9 cellular contexts compared by ENCODE assay signal in genomic region chr14:76514599-76514998, GRCh38.
DNase-seq lines count a peak whose midpoint lies in the region; TF ChIP-seq lines count a peak whose summit lies in the region.
"Had no signal": no experiment of that assay in that cellular context is flagged by ENCODE, and none has a peak within 500 bp of the region (broad histone marks: within the 10 kb centered on the region; RNA-seq: fewer than 3 reads in every experiment).

No MANE protein-coding gene starts in this region.

- H3K9me2 ChIP-seq in DOHH2 (replicated peaks; ENCODE audit: control insufficient read depth, low read length), result no peaks in the 10 kb centered on the region

- H3K27ac Mint-ChIP-seq in HFFc6, result no peak overlapping the region
- H3K27ac Mint-ChIP-seq: activated naive CD4-positive, alpha-beta T cell treated with anti-CD3 and anti-CD28 coated beads, Interleukin-2, amount 50 U/mL, for 24 hours had no signal

- no peaks in the 10 kb centered on the region for H3F3A ChIP-seq in DOHH2 (ENCODE audit: control insufficient read depth, insufficient read depth)

- 49% methylated on average over 4 of the region's 4 CpGs for WGBS in esophagus muscularis mucosa

- H3K27me3 ChIP-seq in DOHH2 (ENCODE audit: control insufficient read depth, low read length), result peaks cover 6% of the 10 kb centered on the region; the same call in 1 of the 2 replicates
- peaks cover 0 to 9% (median 0%) of the 10 kb centered on the region in 4 donors for H3K27me3 ChIP-seq in esophagus muscularis mucosa

- no peaks in the 10 kb centered on the region for H4K20me1 ChIP-seq in DOHH2 (ENCODE audit: control insufficient read depth, insufficient read depth, low read depth, low read length)

- no peaks in the 10 kb centered on the region for H3K79me2 ChIP-seq in DOHH2 (ENCODE audit: control insufficient read depth, low read length)

- DNase-seq in HFFc6, result peak; percentile 3
- DNase-seq in RPMI7951 (ENCODE audit: low read depth), result peak; percentile 29
- peak; percentile 5 for DNase-seq in iris pigment epithelial cell (ENCODE audit: low read depth)
- DNase-seq in T1000 (lab: John Stamatoyannopoulos, UW), result no peak
- DNase-seq in DMS79 (lab: John Stamatoyannopoulos, UW), result no peak
- no peak for DNase-seq in esophagus muscularis mucosa (ENCODE audit: extremely low spot score)
- DNase-seq: NCI-H2171 had no signal

- no peaks in the 10 kb centered on the region for H3K9me3 Mint-ChIP-seq in HFFc6
- H3K9me3 Mint-ChIP-seq: activated naive CD4-positive, alpha-beta T cell treated with anti-CD3 and anti-CD28 coated beads, Interleukin-2, amount 50 U/mL, for 24 hours had no signal

- no peaks in the 10 kb centered on the region for H3K9me3 ChIP-seq in DOHH2 (ENCODE audit: control insufficient read depth, insufficient read depth, low read length)
- H3K9me3 ChIP-seq in esophagus muscularis mucosa, result no peaks in the 10 kb centered on the region

- H3K4me1 ChIP-seq in DOHH2 (ENCODE audit: control insufficient read depth, low read length) (no peaks in the 10 kb centered on the region), esophagus muscularis mucosa (no peaks in the 10 kb centered on the region)

- intact Hi-C loops in esophagus muscularis mucosa (cut with DNase I), result no loop called here

- no peaks in the 10 kb centered on the region for H3K4me1 Mint-ChIP-seq in HFFc6 (ENCODE audit: low read depth)
- H3K4me1 Mint-ChIP-seq: activated naive CD4-positive, alpha-beta T cell treated with anti-CD3 and anti-CD28 coated beads, Interleukin-2, amount 50 U/mL, for 24 hours had no signal

- H3K27me3 Mint-ChIP-seq in HFFc6 (ENCODE audit: insufficient read depth), result peaks cover 11% of the 10 kb centered on the region

- TF ChIP-seq POLR2A in esophagus muscularis mucosa (IDR thresholded peaks at IDR 0.05; ENCODE audit: low read depth), result no peak

- H3K36me3 Mint-ChIP-seq in HFFc6 (ENCODE audit: low read depth), result no peaks in the 10 kb centered on the region
- H3K36me3 Mint-ChIP-seq: activated naive CD4-positive, alpha-beta T cell treated with anti-CD3 and anti-CD28 coated beads, Interleukin-2, amount 50 U/mL, for 24 hours had no signal

- no peak overlapping the region for H3K27ac ChIP-seq in DOHH2 (ENCODE audit: low read depth, low read length)
- H3K27ac ChIP-seq in esophagus muscularis mucosa (replicated peaks in 1 of 4), result no peak overlapping the region

- TF ChIP-seq CTCF in DOHH2 (IDR thresholded peaks at IDR 0.05; ENCODE audit: low read depth, low read length, poor library complexity, severe bottlenecking) (peak; percentile 41), HFFc6 (IDR thresholded peaks at IDR 0.05) (peak; percentile 66), esophagus muscularis mucosa (IDR thresholded peaks at IDR 0.05) (no peak)

- no peak for TF ChIP-seq EP300 in esophagus muscularis mucosa (IDR thresholded peaks at IDR 0.05)

- no peak overlapping the region for H3K4me2 ChIP-seq in DOHH2 (ENCODE audit: low read length)

- H3K4me3 ChIP-seq in DOHH2 (ENCODE audit: low read length), result no peak overlapping the region
- H3K4me3 ChIP-seq in esophagus muscularis mucosa, result no peak overlapping the region

- H3K36me3 ChIP-seq in DOHH2 (ENCODE audit: control insufficient read depth, low read length) (no peaks in the 10 kb centered on the region), esophagus muscularis mucosa (no peaks in the 10 kb centered on the region)

- H3K4me3 Mint-ChIP-seq in HFFc6, result no peak overlapping the region
- H3K4me3 Mint-ChIP-seq: activated naive CD4-positive, alpha-beta T cell treated with anti-CD3 and anti-CD28 coated beads, Interleukin-2, amount 50 U/mL, for 24 hours had no signal

Comparison
In these comparisons a context has a peak if more than half of its experiments do, and no peak if none do; other contexts are left out.
1. CTCF ChIP-seq: peak in DOHH2 (single experiment) and HFFc6 (single experiment); none in esophagus muscularis mucosa (0 of 3).
2. DNase-seq: peak in HFFc6 (single experiment), RPMI7951 (single experiment) and iris pigment epithelial cell (single experiment); none in T1000 (single experiment), DMS79 (single experiment) and esophagus muscularis mucosa (single experiment).